ENCODE assay signal across 21 cellular contexts in genomic region chr18:28692337-28692736, GRCh38.
"Had no signal": no experiment of that assay in that cellular context is flagged by ENCODE, and none has a peak within 500 bp of the region (broad histone marks: within the 10 kb centered on the region; RNA-seq: fewer than 3 reads in every experiment).

No MANE protein-coding gene starts in this region.

- DNase-seq: Karpas-422, KBM-7, MG63, NCI-H1092, NCI-H1105 treated with DMSO at 0.1 percent for 48 hours, NCI-H1436, NCI-H187, NCI-H2029, NCI-H2081 treated with DMSO at 0.1 percent for 48 hours, NCI-H2171, NCI-H226, NCI-H446, NCI-H510A, NCI-H524 treated with DMSO at 0.1 percent for 48 hours, NCI-H69, NCI-H774, SHP77, SJCRH30 had no signal

- H3K27me3 ChIP-seq: MG63, SJCRH30 had no signal

- H3K4me3 ChIP-seq: MG63, SJCRH30 had no signal

- H3K27ac ChIP-seq: HL-60, RWPE1, SJCRH30 had no signal

- H3K9me3 ChIP-seq: MG63, SJCRH30 had no signal

- ATAC-seq: Panc1 had no signal

- H3K36me3 ChIP-seq: MG63, SJCRH30 had no signal

- H3K4me1 ChIP-seq: SJCRH30 had no signal
